ENCODE assay signal across 1 cellular context in the genomic region with DNA sequence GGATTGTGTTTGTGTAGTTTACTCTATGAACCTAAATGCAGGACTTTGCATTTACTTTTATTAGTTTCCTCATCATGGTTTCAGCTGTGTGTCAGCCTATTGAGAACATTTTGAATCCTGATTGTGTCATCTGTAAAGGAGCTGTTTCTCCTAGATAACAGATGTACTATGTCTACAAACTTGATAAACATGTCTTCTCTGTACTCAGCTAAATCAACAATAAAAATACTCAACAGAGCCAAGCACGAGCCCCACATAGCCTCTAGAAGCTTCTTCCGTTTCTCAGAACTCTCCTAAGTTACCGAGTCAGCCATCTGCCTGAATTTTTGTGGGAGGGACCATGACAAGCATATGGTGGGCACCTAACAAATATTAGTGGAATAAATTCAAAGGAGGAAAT.
TF ChIP-seq lines count a peak whose summit lies in the region.

No MANE protein-coding gene starts in this region.

TF ChIP-seq in HepG2, 621 proteins besides CTCF, POLR2A, EP300 and RAD21 (continued from another document):
- TF ChIP-seq ZNF253 (CRISPR knock-in tag; IDR thresholded peaks at IDR 0.05; ENCODE audit: borderline replicate concordance) = no peak
- TF ChIP-seq ZNF792 (CRISPR knock-in tag; IDR thresholded peaks at IDR 0.05) = 0 out of 2 replicates have a peak, but pooled peaks have one; percentile 35
- TF ChIP-seq ZKSCAN5 (CRISPR knock-in tag; IDR thresholded peaks at IDR 0.05) = no peak
- TF ChIP-seq POLR2AphosphoS2 (IDR thresholded peaks at IDR 0.05; ENCODE audit: low read depth, low read length) = no peak
- TF ChIP-seq SNRNP70 (IDR thresholded peaks at IDR 0.05; ENCODE audit: low read depth, low read length) = no peak
- no peak for TF ChIP-seq CREM (IDR thresholded peaks at IDR 0.05)
- no peak for TF ChIP-seq CREM (CRISPR knock-in tag; IDR thresholded peaks at IDR 0.05)
